24 cellular contexts compared by ENCODE assay signal in the genomic region with DNA sequence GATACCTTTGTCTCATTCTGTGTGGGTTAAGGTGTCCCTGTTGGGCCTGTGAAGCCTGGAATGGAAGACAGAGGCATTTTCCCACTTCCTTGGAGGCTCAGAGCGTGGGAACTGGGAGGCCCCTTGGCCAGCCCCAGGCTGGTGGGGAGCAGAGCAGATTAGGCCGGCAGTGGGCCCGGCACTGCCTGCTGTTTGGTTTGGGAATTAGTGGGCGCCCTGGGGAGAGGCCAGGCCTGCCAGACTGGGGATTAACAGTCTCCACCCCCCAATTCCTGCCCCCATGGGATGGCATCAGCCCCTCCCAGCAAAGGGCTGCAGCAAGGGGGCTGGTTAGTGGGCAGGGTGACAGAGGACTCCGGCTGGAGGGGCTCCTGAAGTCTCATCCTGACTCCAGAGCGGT. TPM values are rescaled to one million over a fixed set of nuclear protein-coding genes. Genes with fewer than 3 reads are reported as not detected.
A peak's percentile ranks its signal among the peaks of the same experiment; 100 is the strongest.
DNase-seq lines count a peak whose midpoint lies in the region; FAIRE-seq and TF ChIP-seq lines count a peak whose summit lies in the region.
"Had no signal": no experiment of that assay in that cellular context is flagged by ENCODE, and none has a peak within 500 bp of the region (broad histone marks: within the 10 kb centered on the region; RNA-seq: fewer than 3 reads in every experiment).

No MANE protein-coding gene starts in this region.

- H3K23me2 ChIP-seq in H1 (ENCODE audit: low read depth, low read length), result peaks cover 8% of the 10 kb centered on the region

- BruUV-seq in MCF 10A (replicated peaks; lab: Mats Ljungman, UMichigan) (no TSS peak), mammary epithelial cell (replicated peaks; lab: Mats Ljungman, UMichigan) (no TSS peak)

- no peak overlapping the region for H2AFZ ChIP-seq in mammary epithelial cell (ENCODE audit: low read depth, low read length)
- no peak overlapping the region for H2AFZ ChIP-seq in H1 (ENCODE audit: low read length)

- no peak overlapping the region for H4K91ac ChIP-seq in H1 (replicated peaks; ENCODE audit: insufficient read length, low read length)

- H2BK5ac ChIP-seq in H1 (ENCODE audit: low read depth, low read length), result no peak overlapping the region

- H2BK15ac ChIP-seq in H1 (ENCODE audit: low read length), result no peak overlapping the region

- H3K4me2 ChIP-seq in mammary epithelial cell (ENCODE audit: insufficient read depth, low read depth, low read length), result no peak overlapping the region
- no peak overlapping the region for H3K4me2 ChIP-seq in H1 (ENCODE audit: insufficient read depth in 1 of 2, low read depth in 2 of 2, low read length in 2 of 2)
- H3K4me2 ChIP-seq: A549 had no signal

- H3K9me3 ChIP-seq in mammary epithelial cell (replicated peaks; ENCODE audit: insufficient read depth, low read length), result no peaks in the 10 kb centered on the region
- no peaks in the 10 kb centered on the region for H3K9me3 ChIP-seq in HEK293 (ENCODE audit: control insufficient read depth, insufficient read depth, low read depth, low read length)
- no peaks in the 10 kb centered on the region for H3K9me3 ChIP-seq in H1 (ENCODE audit: insufficient read depth in 2 of 2, low read depth in 1 of 2, low read length in 1 of 2)
- peaks cover 0 to 12% of the 10 kb centered on the region in 2 donors for H3K9me3 ChIP-seq in ovary
- H3K9me3 ChIP-seq: A549 had no signal

- no peak overlapping the region for H2AK5ac ChIP-seq in H1 (ENCODE audit: low read depth, low read length)

- TF ChIP-seq RAD21 in H1 (IDR thresholded peaks at IDR 0.05 in 1 of 2, conservative IDR thresholded peaks at IDR 0.05 in 1 of 2; ENCODE audit: low read depth in 2 of 2, low read length in 2 of 2), result no peak

- intact Hi-C loops in MCF 10A (cut with micrococcal nuclease), result no loop called here
- intact Hi-C loops in mammary epithelial cell (cut with micrococcal nuclease), result no loop called here
- intact Hi-C loops in ovary (cut with DNase I), result no loop called here

- H3K56ac ChIP-seq in H1 (replicated peaks; ENCODE audit: insufficient read length, low read depth, low read length), result no peak overlapping the region

- in situ Hi-C loops in mammary epithelial cell (cut with MboI; ENCODE audit: low sequenced_read_pairs in 2 of 2), result no loop called here

- H3K9me3 Mint-ChIP-seq in MCF 10A (ENCODE audit: unreplicated experiment) (no peaks in the 10 kb centered on the region), type B pancreatic cell (no peaks in the 10 kb centered on the region)

- H3K27me3 ChIP-seq in mammary epithelial cell (ENCODE audit: insufficient read depth, low read length) (no peaks in the 10 kb centered on the region), H1 (replicated peaks in 1 of 4; ENCODE audit: control insufficient read depth in 3 of 4, extremely low read depth in 1 of 4, insufficient read depth in 3 of 4, low read length in 3 of 4) (no peaks in the 10 kb centered on the region; a peak in 3 of 7 replicates), ovary (no peaks in the 10 kb centered on the region)

- dilution Hi-C loops in mammary epithelial cell (cut with HindIII; ENCODE audit: low sequenced_read_pairs), result loop anchor here (10.0 kb wide), 1 partner anchor 54 kb away; a partner anchor contains a TSS

- H3K4me3 ChIP-seq in mammary epithelial cell (replicated peaks in 1 of 3; ENCODE audit: insufficient read depth in 1 of 3, low read depth in 2 of 3, low read length in 3 of 3) (no peak overlapping the region), HEK293 (ENCODE audit: low read depth, low read length) (no peak overlapping the region), H1 (ENCODE audit: extremely low read depth in 1 of 4, insufficient read depth in 2 of 4, low read depth in 3 of 4, low read length in 4 of 4) (no peak overlapping the region), ovary (no peak overlapping the region)
- H3K4me3 ChIP-seq: A549 had no signal

- H3K18ac ChIP-seq in H1 (ENCODE audit: extremely low read depth, low read length), result no peak overlapping the region

- no peak overlapping the region for H3K4ac ChIP-seq in H1 (replicated peaks; ENCODE audit: insufficient read length, low read depth, low read length)

- TF ChIP-seq CTCF in MCF 10A (IDR thresholded peaks at IDR 0.05; ENCODE audit: unreplicated experiment), result no peak
- TF ChIP-seq CTCF in mammary epithelial cell (conservative IDR thresholded peaks at IDR 0.05 in 1 of 2, IDR thresholded peaks at IDR 0.05 in 1 of 2; ENCODE audit: extremely low read depth in 1 of 2, insufficient read depth in 1 of 2, low read depth in 1 of 2, low read length in 2 of 2), result no peak
- TF ChIP-seq CTCF in HEK293 (tag by site-specific recombination; IDR thresholded peaks at IDR 0.05), result no peak
- no peak for TF ChIP-seq CTCF in H1 (IDR thresholded peaks at IDR 0.05; ENCODE audit: control extremely low read depth in 1 of 3, insufficient read depth in 1 of 3, low read depth in 1 of 3, low read length in 3 of 3)
- TF ChIP-seq CTCF in type B pancreatic cell (conservative IDR thresholded peaks at IDR 0.05), result no peak
- no peak for TF ChIP-seq CTCF in ovary (IDR thresholded peaks at IDR 0.05)

- no peak overlapping the region for H3K23ac ChIP-seq in H1 (ENCODE audit: insufficient read length)

- H4K8ac ChIP-seq in H1 (ENCODE audit: extremely low read depth, insufficient read depth, low read length), result 0 out of 2 replicates have a peak overlapping the region, but pooled peaks have one; percentile 20

- TF ChIP-seq EP300 in H1 (IDR thresholded peaks at IDR 0.05; ENCODE audit: borderline replicate concordance in 1 of 2, low read depth in 2 of 2, low read length in 2 of 2), result no peak
- TF ChIP-seq EP300 in ovary (IDR thresholded peaks at IDR 0.05), result no peak

- CTCF ChIA-PET in MCF 10A (lab: Yijun Ruan, JAX) (interaction anchor here (0.7 to 7.1 kb wide), 3 partner anchors 9 to 82 kb away, joined by 3 to 75 read pairs (median 3); a partner anchor contains a TSS), mammary epithelial cell (lab: Charles Lee; ENCODE audit: low non-redundant PET) (no interaction called here), HEK293 (lab: Yijun Ruan, JAX) (interaction anchor here (1.4 to 4.8 kb wide), 2 partner anchors 9 kb away, joined by 14 to 31 read pairs; no protein-coding TSS in a partner anchor), H1 (lab: Charles Lee; ENCODE audit: partially characterized antibody) (interaction anchor here (0.8 to 7.3 kb wide), 4 partner anchors 9 to 28 kb away, joined by 3 to 85 read pairs (median 4); a partner anchor contains a TSS)

- H3K4me1 Mint-ChIP-seq in MCF 10A (ENCODE audit: insufficient read depth, unreplicated experiment) (peaks cover 24% of the 10 kb centered on the region), type B pancreatic cell (ENCODE audit: unreplicated experiment) (no peaks in the 10 kb centered on the region)

- H4K5ac ChIP-seq in H1 (ENCODE audit: insufficient read length, low read depth, low read length), result no peak overlapping the region

- H4K20me1 ChIP-seq in mammary epithelial cell (ENCODE audit: insufficient read depth, low read length), result no peaks in the 10 kb centered on the region
- H4K20me1 ChIP-seq in H1 (replicated peaks in 1 of 2; ENCODE audit: control insufficient read depth in 1 of 2, insufficient read depth in 2 of 2, low read length in 2 of 2), result peaks cover 0 to 4% of the 10 kb centered on the region in 2 experiments

- peaks cover 17% of the 10 kb centered on the region for H3K4me1 ChIP-seq in mammary epithelial cell (ENCODE audit: insufficient read depth, low read length)
- H3K4me1 ChIP-seq in HEK293 (ENCODE audit: control insufficient read depth, insufficient read depth, low read length), result peaks cover 10% of the 10 kb centered on the region
- peaks cover 0 to 10% (median 4%) of the 10 kb centered on the region in 4 experiments; a peak in 4 of 7 replicates for H3K4me1 ChIP-seq in H1 (replicated peaks in 1 of 4; ENCODE audit: control insufficient read depth in 3 of 4, insufficient read depth in 4 of 4, low read length in 3 of 4)
- no peaks in the 10 kb centered on the region for H3K4me1 ChIP-seq in ovary (ENCODE audit: insufficient read depth)

- no peak for FAIRE-seq in H1 (lab: Jason Lieb, UNC)
- FAIRE-seq: A549, HTR-8/SVneo had no signal

- H3K27ac Mint-ChIP-seq in MCF 10A (ENCODE audit: low read depth, unreplicated experiment), result peak overlapping the region; percentile 61
- peak overlapping the region; percentile 53 for H3K27ac Mint-ChIP-seq in type B pancreatic cell
- H3K27ac Mint-ChIP-seq: CD8-positive, alpha-beta T cell had no signal

- H3K36me3 ChIP-seq in mammary epithelial cell (ENCODE audit: insufficient read depth, low read length) (peaks cover 6% of the 10 kb centered on the region), HEK293 (ENCODE audit: control insufficient read depth in 2 of 2, insufficient read depth in 1 of 2, low read length in 2 of 2) (peaks cover 0 to 40% of the 10 kb centered on the region in 2 experiments; a peak in 2 of 3 replicates), H1 (ENCODE audit: control insufficient read depth in 2 of 4, insufficient read depth in 4 of 4, low read length in 3 of 4) (peaks cover 2 to 16% (median 12%) of the 10 kb centered on the region in 4 experiments; a peak in 6 of 8 replicates), ovary (no peaks in the 10 kb centered on the region)

- 93% methylated on average over 5 of the region's 6 CpGs for whole genome bisulfite sequencing in mammary epithelial cell (ENCODE audit: low coverage, missing lambda C conversion rate)
- WGBS in H1 (ENCODE audit: extremely low coverage in 1 of 2, insufficient coverage in 1 of 2, insufficient read length in 1 of 2, insufficient replicate concordance in 2 of 2, low coverage in 1 of 2, low lambda C conversion rate in 2 of 2, missing lambda C conversion rate in 1 of 2), 2 experiments, result 83% methylated on average over 5 of the region's 6 CpGs; no CpG with 5 or more reads in 1 of the 2 experiments
- 67 to 84% (median 80%) methylated on average over 6 of the region's 6 CpGs for WGBS in ovary, 3 donors

- no peak overlapping the region for H2BK120ac ChIP-seq in H1 (replicated peaks; ENCODE audit: low read depth, low read length)

- TF ChIP-seq POLR2A in H1 (IDR thresholded peaks at IDR 0.05; ENCODE audit: control extremely low read depth in 1 of 2, low read depth in 2 of 2, low read length in 2 of 2) (no peak), ovary (IDR thresholded peaks at IDR 0.05) (no peak)

- no peak overlapping the region for H3K27ac ChIP-seq in mammary epithelial cell (ENCODE audit: insufficient read depth, low read depth, low read length)
- no peak overlapping the region for H3K27ac ChIP-seq in HEK293 (ENCODE audit: extremely low read depth, low read depth, low read length)
- H3K27ac ChIP-seq in H1 (ENCODE audit: low read depth, low read length), result no peak overlapping the region
- no peak overlapping the region for H3K27ac ChIP-seq in ovary
- H3K27ac ChIP-seq: A549 had no signal

- H3K9ac ChIP-seq in mammary epithelial cell (ENCODE audit: insufficient read depth, low read length) (no peak overlapping the region), H1 (replicated peaks in 1 of 4; ENCODE audit: extremely low read depth in 1 of 4, low read depth in 3 of 4, low read length in 3 of 4) (no peak overlapping the region)

- H2BK20ac ChIP-seq in H1 (ENCODE audit: low read length), result no peak overlapping the region

- H3K14ac ChIP-seq in H1 (ENCODE audit: insufficient read length), result no peak overlapping the region

- H3K4me3 Mint-ChIP-seq in MCF 10A (ENCODE audit: unreplicated experiment) (no peak overlapping the region), type B pancreatic cell (no peak overlapping the region)
- H3K4me3 Mint-ChIP-seq: CD8-positive, alpha-beta T cell had no signal

- H3K27me3 Mint-ChIP-seq in MCF 10A (ENCODE audit: insufficient read depth, unreplicated experiment) (no peaks in the 10 kb centered on the region), type B pancreatic cell (peaks cover 43% of the 10 kb centered on the region)

- H3K79me2 ChIP-seq in mammary epithelial cell (ENCODE audit: insufficient read depth, low read length) (no peaks in the 10 kb centered on the region), H1 (ENCODE audit: control insufficient read depth in 1 of 2, insufficient read depth in 2 of 2, low read length in 2 of 2) (no peaks in the 10 kb centered on the region)

- peaks cover 43% of the 10 kb centered on the region for H3K36me3 Mint-ChIP-seq in MCF 10A (ENCODE audit: insufficient read depth, unreplicated experiment)
- H3K36me3 Mint-ChIP-seq in type B pancreatic cell, result peaks cover 20% of the 10 kb centered on the region

- no peak overlapping the region for H2BK12ac ChIP-seq in H1 (ENCODE audit: low read depth, low read length)

- POLR2A ChIA-PET in MCF 10A (lab: Yijun Ruan, JAX) (interaction anchor here (0.6 to 5.1 kb wide), 6 partner anchors 11 to 45 kb away, joined by 3 to 43 read pairs (median 8); a partner anchor contains a TSS), HEK293 (lab: Yijun Ruan, JAX) (no interaction called here), H1 (lab: Charles Lee; ENCODE audit: partially characterized antibody) (interaction anchor here (1.4 to 10.3 kb wide), 6 partner anchors 10 to 45 kb away, joined by 3 to 104 read pairs (median 22); a partner anchor contains a TSS)

- DNase-seq in MCF 10A (ENCODE audit: unreplicated experiment) (no peak), mammary epithelial cell (no peak), H1 (ENCODE audit: low read depth in 1 of 2, low spot score in 2 of 2) (no peak), type B pancreatic cell (ENCODE audit: extremely low spot score, unreplicated experiment) (no peak), ovary (no peak), NCI-H2171 treated with DMSO at 0.1 percent for 48 hours (lab: John Stamatoyannopoulos, UW) (no peak)
- DNase-seq in activated CD4-positive, alpha-beta T cell treated with anti-CD3 and anti-CD28 coated beads for 48 hours, result no peak
- DNase-seq: Calu3; CD8-positive, alpha-beta T cell; DMS79; HCEC 1CT; Kasumi-1; MM.1S; NCI-H1092 treated with DMSO at 0.1 percent for 48 hours; NCI-H1694; NCI-H2081 treated with DMSO at 0.1 percent for 48 hours; NCI-H510A; NCI-H748 treated with DMSO at 0.1 percent for 48 hours; RPMI8226; SIG-M5 had no signal

- H3K79me1 ChIP-seq in H1 (ENCODE audit: low read depth, low read length), result no peaks in the 10 kb centered on the region

RNA-seq across cellular contexts. Expression of a gene that starts 3.1 kb away (rescaled TPM):
- total RNA-seq in MCF 10A (2022) (0.70 and 0.83 TPM in 2 replicates), mammary epithelial cell (under 1 TPM in 1 of 2 donors, not detected in 1; 0.50 TPM), type B pancreatic cell (ENCODE audit: low replicate concordance) (0.14 TPM in 1 of 2 replicates, not detected in the other), ovary (not detected)
- polyA plus RNA-seq in mammary epithelial cell (0.12 TPM), H1 (2011; rRNA removed) (7.3 and 11.6 TPM in 2 replicates), ovary (not detected)
- polyA minus RNA-seq in mammary epithelial cell, result 1.5 TPM
- total RNA-seq in H1 (2021; fragmentation: NEBNext Ultra II Directional; extraction: Animal tissue kit (Norgen Biotek cat#: 25700)), result 4.6 TPM in 2 replicates
- polyA plus RNA-seq in H1 (2011; cell fraction: cytosol; rRNA removed), result 7.1 TPM
- polyA plus RNA-seq in H1 (2011; cell fraction: nucleus; rRNA removed), result 9.7 TPM
- polyA plus RNA-seq in H1 (2012, experiment 1 of 2), result 2.3 to 6.3 TPM (median 4.2 TPM) in 4 replicates
- polyA plus RNA-seq in H1 (2012, experiment 2 of 2), result 4.4 TPM
- 6.4 TPM for polyA plus RNA-seq in H1 (2013, experiment 1 of 2)
- 5.7 TPM for polyA plus RNA-seq in H1 (2013, experiment 2 of 2)
- polyA minus RNA-seq in H1 (2011; rRNA and poly(A)+ RNA removed), result 5.7 and 7.9 TPM in 2 replicates
- 4.3 TPM for polyA minus RNA-seq in H1 (2011; cell fraction: cytosol; rRNA and poly(A)+ RNA removed)
- 2.5 TPM for polyA minus RNA-seq in H1 (2011; cell fraction: nucleus; rRNA and poly(A)+ RNA removed)
- total RNA-seq: Calu3; CD8-positive, alpha-beta T cell had no signal
- polyA plus RNA-seq: A549, IgD-negative memory B cell had no signal

RNA-seq across cellular contexts. Expression of a gene that starts 11.2 kb away (rescaled TPM):
- total RNA-seq in MCF 10A (2022), result 62.9 and 67.1 TPM in 2 replicates
- 10 to 100 TPM; 64.3 to 74.5 TPM for total RNA-seq in mammary epithelial cell
- 153 TPM for polyA plus RNA-seq in mammary epithelial cell
- polyA minus RNA-seq in mammary epithelial cell, result 96.3 TPM
- total RNA-seq in H1 (2021; fragmentation: NEBNext Ultra II Directional; extraction: Animal tissue kit (Norgen Biotek cat#: 25700)), result 105 and 106 TPM in 2 replicates
- 297 and 304 TPM in 2 replicates for polyA plus RNA-seq in H1 (2011; rRNA removed)
- 261 TPM for polyA plus RNA-seq in H1 (2011; cell fraction: cytosol; rRNA removed)
- polyA plus RNA-seq in H1 (2011; cell fraction: nucleus; rRNA removed), result 249 TPM
- 171 to 210 TPM (median 184 TPM) in 4 replicates for polyA plus RNA-seq in H1 (2012, experiment 1 of 2)
- 256 TPM for polyA plus RNA-seq in H1 (2012, experiment 2 of 2)
- polyA plus RNA-seq in H1 (2013, experiment 1 of 2), result 76.0 TPM
- polyA plus RNA-seq in H1 (2013, experiment 2 of 2), result 71.3 TPM
- polyA minus RNA-seq in H1 (2011; rRNA and poly(A)+ RNA removed), result 108 and 115 TPM in 2 replicates
- polyA minus RNA-seq in H1 (2011; cell fraction: cytosol; rRNA and poly(A)+ RNA removed), result 60.5 TPM
- 36.4 TPM for polyA minus RNA-seq in H1 (2011; cell fraction: nucleus; rRNA and poly(A)+ RNA removed)
- total RNA-seq in type B pancreatic cell (ENCODE audit: low replicate concordance), result 59.6 and 74.5 TPM in 2 replicates
- total RNA-seq in ovary, result 10 to 100 TPM; 26.2 to 59.0 (median 47.7) TPM
- polyA plus RNA-seq in ovary, result 10 to 100 TPM; 42.6 to 68.1 TPM

RNA-seq across cellular contexts. Expression of a gene that starts 14.0 kb away (rescaled TPM):
- total RNA-seq in MCF 10A (2022) (139 and 146 TPM in 2 replicates), mammary epithelial cell (100 to 1,000 TPM; 102 to 138 TPM), type B pancreatic cell (ENCODE audit: low replicate concordance) (164 and 173 TPM in 2 replicates), ovary (100 to 1,000 TPM; 134 to 476 (median 186) TPM)
- polyA plus RNA-seq in mammary epithelial cell (170 TPM), H1 (2011; rRNA removed) (130 and 167 TPM in 2 replicates), ovary (100 to 1,000 TPM; 243 to 288 TPM)
- polyA minus RNA-seq in mammary epithelial cell, result 88.9 TPM
- total RNA-seq in H1 (2021; fragmentation: NEBNext Ultra II Directional; extraction: Animal tissue kit (Norgen Biotek cat#: 25700)), result 149 and 156 TPM in 2 replicates
- polyA plus RNA-seq in H1 (2011; cell fraction: cytosol; rRNA removed), result 216 TPM
- polyA plus RNA-seq in H1 (2011; cell fraction: nucleus; rRNA removed), result 124 TPM
- 169 to 208 TPM (median 189 TPM) in 4 replicates for polyA plus RNA-seq in H1 (2012, experiment 1 of 2)
- polyA plus RNA-seq in H1 (2012, experiment 2 of 2), result 245 TPM
- polyA plus RNA-seq in H1 (2013, experiment 1 of 2), result 179 TPM
- polyA plus RNA-seq in H1 (2013, experiment 2 of 2), result 179 TPM
- 33.4 and 36.1 TPM in 2 replicates for polyA minus RNA-seq in H1 (2011; rRNA and poly(A)+ RNA removed)
- polyA minus RNA-seq in H1 (2011; cell fraction: cytosol; rRNA and poly(A)+ RNA removed), result 45.1 TPM
- polyA minus RNA-seq in H1 (2011; cell fraction: nucleus; rRNA and poly(A)+ RNA removed), result 31.4 TPM

RNA-seq across cellular contexts. Expression of a gene that starts 24.8 kb away (rescaled TPM):
- total RNA-seq in MCF 10A (2022) (74.7 and 89.5 TPM in 2 replicates), mammary epithelial cell (100 to 1,000 TPM in 1 of 2 donors, 10 to 100 TPM in 1; 73.0 to 104 TPM), type B pancreatic cell (ENCODE audit: low replicate concordance) (78.6 and 99.7 TPM in 2 replicates), ovary (100 to 1,000 TPM in 2 of 7 donors, 10 to 100 TPM in 5; 42.1 to 109 (median 89.9) TPM)
- polyA plus RNA-seq in mammary epithelial cell (118 TPM), H1 (2011; rRNA removed) (121 and 136 TPM in 2 replicates), ovary (10 to 100 TPM; 41.5 to 51.6 TPM)
- 185 TPM for polyA minus RNA-seq in mammary epithelial cell
- total RNA-seq in H1 (2021; fragmentation: NEBNext Ultra II Directional; extraction: Animal tissue kit (Norgen Biotek cat#: 25700)), result 110 and 112 TPM in 2 replicates
- 116 TPM for polyA plus RNA-seq in H1 (2011; cell fraction: cytosol; rRNA removed)
- 408 TPM for polyA plus RNA-seq in H1 (2011; cell fraction: nucleus; rRNA removed)
- 85.6 to 98.1 TPM (median 87.1 TPM) in 4 replicates for polyA plus RNA-seq in H1 (2012, experiment 1 of 2)
- polyA plus RNA-seq in H1 (2012, experiment 2 of 2), result 57.3 TPM
- polyA plus RNA-seq in H1 (2013, experiment 1 of 2), result 61.7 TPM
- 57.4 TPM for polyA plus RNA-seq in H1 (2013, experiment 2 of 2)
- polyA minus RNA-seq in H1 (2011; rRNA and poly(A)+ RNA removed), result 202 and 231 TPM in 2 replicates
- polyA minus RNA-seq in H1 (2011; cell fraction: cytosol; rRNA and poly(A)+ RNA removed), result 84.7 TPM
- polyA minus RNA-seq in H1 (2011; cell fraction: nucleus; rRNA and poly(A)+ RNA removed), result 205 TPM

RNA-seq across cellular contexts. Expression of a gene that starts 26.9 kb away (rescaled TPM):
- total RNA-seq in MCF 10A (2022), result 31.6 and 32.8 TPM in 2 replicates
- 10 to 100 TPM; 32.3 to 63.6 TPM for total RNA-seq in mammary epithelial cell
- polyA plus RNA-seq in mammary epithelial cell, result 21.3 TPM
- 5.7 TPM for polyA minus RNA-seq in mammary epithelial cell
- 59.3 and 63.2 TPM in 2 replicates for total RNA-seq in H1 (2021; fragmentation: NEBNext Ultra II Directional; extraction: Animal tissue kit (Norgen Biotek cat#: 25700))
- polyA plus RNA-seq in H1 (2011; rRNA removed), result 23.8 and 39.2 TPM in 2 replicates
- polyA plus RNA-seq in H1 (2011; cell fraction: cytosol; rRNA removed), result 52.1 TPM
- polyA plus RNA-seq in H1 (2011; cell fraction: nucleus; rRNA removed), result 124 TPM
- polyA plus RNA-seq in H1 (2012, experiment 1 of 2), result 72.5 to 107 TPM (median 96.5 TPM) in 4 replicates
- 35.9 TPM for polyA plus RNA-seq in H1 (2012, experiment 2 of 2)
- 47.5 TPM for polyA plus RNA-seq in H1 (2013, experiment 1 of 2)
- 40.1 TPM for polyA plus RNA-seq in H1 (2013, experiment 2 of 2)
- polyA minus RNA-seq in H1 (2011; rRNA and poly(A)+ RNA removed), result 25.1 and 27.9 TPM in 2 replicates
- polyA minus RNA-seq in H1 (2011; cell fraction: cytosol; rRNA and poly(A)+ RNA removed), result 17.9 TPM
- 50.3 TPM for polyA minus RNA-seq in H1 (2011; cell fraction: nucleus; rRNA and poly(A)+ RNA removed)
- 50.1 and 55.0 TPM in 2 replicates for total RNA-seq in type B pancreatic cell (ENCODE audit: low replicate concordance)
- 10 to 100 TPM; 24.9 to 52.2 (median 27.9) TPM for total RNA-seq in ovary
- polyA plus RNA-seq in ovary, result 10 to 100 TPM; 12.2 to 23.5 TPM
